ENCODE assay signal across 1 cellular context in the genomic region with DNA sequence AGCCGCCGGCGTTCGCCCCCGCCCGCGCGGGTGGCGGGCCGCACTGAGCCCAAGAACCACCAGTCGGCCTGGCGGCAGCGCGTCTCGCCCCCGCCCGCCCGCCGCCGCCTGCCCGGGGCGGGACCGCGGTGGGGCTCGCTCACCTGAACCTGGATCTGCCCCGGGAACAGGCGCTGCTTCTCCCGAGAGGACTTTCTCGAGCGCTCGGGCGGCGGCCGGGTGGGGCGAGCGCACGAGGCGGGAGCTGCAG.
TF ChIP-seq lines count a peak whose summit lies in the region.

No MANE protein-coding gene starts in this region.

TF ChIP-seq in GM12878, 131 proteins besides CTCF, POLR2A, EP300 and RAD21 (continued from another document and continues in another):
- TF ChIP-seq, protein P1, sequence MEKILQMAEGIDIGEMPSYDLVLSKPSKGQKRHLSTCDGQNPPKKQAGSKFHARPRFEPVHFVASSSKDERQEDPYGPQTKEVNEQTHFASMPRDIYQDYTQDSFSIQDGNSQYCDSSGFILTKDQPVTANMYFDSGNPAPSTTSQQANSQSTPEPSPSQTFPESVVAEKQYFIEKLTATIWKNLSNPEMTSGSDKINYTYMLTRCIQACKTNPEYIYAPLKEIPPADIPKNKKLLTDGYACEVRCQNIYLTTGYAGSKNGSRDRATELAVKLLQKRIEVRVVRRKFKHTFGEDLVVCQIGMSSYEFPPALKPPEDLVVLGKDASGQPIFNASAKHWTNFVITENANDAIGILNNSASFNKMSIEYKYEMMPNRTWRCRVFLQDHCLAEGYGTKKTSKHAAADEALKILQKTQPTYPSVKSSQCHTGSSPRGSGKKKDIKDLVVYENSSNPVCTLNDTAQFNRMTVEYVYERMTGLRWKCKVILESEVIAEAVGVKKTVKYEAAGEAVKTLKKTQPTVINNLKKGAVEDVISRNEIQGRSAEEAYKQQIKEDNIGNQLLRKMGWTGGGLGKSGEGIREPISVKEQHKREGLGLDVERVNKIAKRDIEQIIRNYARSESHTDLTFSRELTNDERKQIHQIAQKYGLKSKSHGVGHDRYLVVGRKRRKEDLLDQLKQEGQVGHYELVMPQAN (conservative IDR thresholded peaks at IDR 0.05) = peak; percentile 71
- TF ChIP-seq SP1 (IDR thresholded peaks at IDR 0.05; ENCODE audit: low read depth, low read length) (no peak), NFYA (IDR thresholded peaks at IDR 0.05; ENCODE audit: borderline replicate concordance, low read depth, low read length) (no peak), HDGF (IDR thresholded peaks at IDR 0.05) (no peak), KAT2A (conservative IDR thresholded peaks at IDR 0.05; ENCODE audit: control insufficient read depth, low read depth, low read length) (no peak), GABPA (IDR thresholded peaks at IDR 0.05; ENCODE audit: low read depth) (no peak), CHD1 (IDR thresholded peaks at IDR 0.05; ENCODE audit: low read depth, low read length) (0 out of 2 replicates have a peak, but pooled peaks have one; percentile 31), TARDBP (IDR thresholded peaks at IDR 0.05; ENCODE audit: borderline replicate concordance) (no peak), RAD51 (IDR thresholded peaks at IDR 0.05) (no peak), RFX5 (IDR thresholded peaks at IDR 0.05; ENCODE audit: low read depth, low read length) (no peak), NBN (IDR thresholded peaks at IDR 0.05) (no peak), GATAD2B (conservative IDR thresholded peaks at IDR 0.05; ENCODE audit: low read depth) (peak; percentile 61), RUNX3 (IDR thresholded peaks at IDR 0.05; ENCODE audit: low read length) (no peak), NR2C1 (IDR thresholded peaks at IDR 0.05) (no peak), YY1 (IDR thresholded peaks at IDR 0.05; ENCODE audit: low read depth, low read length) (no peak), IKZF2 (IDR thresholded peaks at IDR 0.05) (no peak), CREB1 (IDR thresholded peaks at IDR 0.05; ENCODE audit: low read depth) (no peak), CBFB (IDR thresholded peaks at IDR 0.05; ENCODE audit: low read depth) (no peak), MEF2B (IDR thresholded peaks at IDR 0.05; ENCODE audit: partially characterized antibody, poor library complexity, severe bottlenecking) (no peak), SIX5 (IDR thresholded peaks at IDR 0.05; ENCODE audit: low read depth, low read length, severe bottlenecking) (no peak), LARP7 (IDR thresholded peaks at IDR 0.05) (peak; percentile 98), STAT1 (conservative IDR thresholded peaks at IDR 0.05) (no peak), CREM (IDR thresholded peaks at IDR 0.05; ENCODE audit: low read depth) (no peak), TCF7 (IDR thresholded peaks at IDR 0.05; ENCODE audit: borderline replicate concordance) (no peak), HDAC2 (IDR thresholded peaks at IDR 0.05) (no peak), CEBPB (IDR thresholded peaks at IDR 0.05; ENCODE audit: borderline replicate concordance in 1 of 2, low read depth in 2 of 2, low read length in 2 of 2) (no peak), ZBED1 (IDR thresholded peaks at IDR 0.05; ENCODE audit: borderline replicate concordance) (no peak), SMAD5 (IDR thresholded peaks at IDR 0.05; ENCODE audit: low read depth) (no peak)
- TF ChIP-seq, protein P2, sequence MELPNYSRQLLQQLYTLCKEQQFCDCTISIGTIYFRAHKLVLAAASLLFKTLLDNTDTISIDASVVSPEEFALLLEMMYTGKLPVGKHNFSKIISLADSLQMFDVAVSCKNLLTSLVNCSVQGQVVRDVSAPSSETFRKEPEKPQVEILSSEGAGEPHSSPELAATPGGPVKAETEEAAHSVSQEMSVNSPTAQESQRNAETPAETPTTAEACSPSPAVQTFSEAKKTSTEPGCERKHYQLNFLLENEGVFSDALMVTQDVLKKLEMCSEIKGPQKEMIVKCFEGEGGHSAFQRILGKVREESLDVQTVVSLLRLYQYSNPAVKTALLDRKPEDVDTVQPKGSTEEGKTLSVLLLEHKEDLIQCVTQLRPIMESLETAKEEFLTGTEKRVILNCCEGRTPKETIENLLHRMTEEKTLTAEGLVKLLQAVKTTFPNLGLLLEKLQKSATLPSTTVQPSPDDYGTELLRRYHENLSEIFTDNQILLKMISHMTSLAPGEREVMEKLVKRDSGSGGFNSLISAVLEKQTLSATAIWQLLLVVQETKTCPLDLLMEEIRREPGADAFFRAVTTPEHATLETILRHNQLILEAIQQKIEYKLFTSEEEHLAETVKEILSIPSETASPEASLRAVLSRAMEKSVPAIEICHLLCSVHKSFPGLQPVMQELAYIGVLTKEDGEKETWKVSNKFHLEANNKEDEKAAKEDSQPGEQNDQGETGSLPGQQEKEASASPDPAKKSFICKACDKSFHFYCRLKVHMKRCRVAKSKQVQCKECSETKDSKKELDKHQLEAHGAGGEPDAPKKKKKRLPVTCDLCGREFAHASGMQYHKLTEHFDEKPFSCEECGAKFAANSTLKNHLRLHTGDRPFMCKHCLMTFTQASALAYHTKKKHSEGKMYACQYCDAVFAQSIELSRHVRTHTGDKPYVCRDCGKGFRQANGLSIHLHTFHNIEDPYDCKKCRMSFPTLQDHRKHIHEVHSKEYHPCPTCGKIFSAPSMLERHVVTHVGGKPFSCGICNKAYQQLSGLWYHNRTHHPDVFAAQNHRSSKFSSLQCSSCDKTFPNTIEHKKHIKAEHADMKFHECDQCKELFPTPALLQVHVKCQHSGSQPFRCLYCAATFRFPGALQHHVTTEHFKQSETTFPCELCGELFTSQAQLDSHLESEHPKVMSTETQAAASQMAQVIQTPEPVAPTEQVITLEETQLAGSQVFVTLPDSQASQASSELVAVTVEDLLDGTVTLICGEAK (IDR thresholded peaks at IDR 0.05; ENCODE audit: borderline replicate concordance) = no peak
- TF ChIP-seq, protein P3, sequence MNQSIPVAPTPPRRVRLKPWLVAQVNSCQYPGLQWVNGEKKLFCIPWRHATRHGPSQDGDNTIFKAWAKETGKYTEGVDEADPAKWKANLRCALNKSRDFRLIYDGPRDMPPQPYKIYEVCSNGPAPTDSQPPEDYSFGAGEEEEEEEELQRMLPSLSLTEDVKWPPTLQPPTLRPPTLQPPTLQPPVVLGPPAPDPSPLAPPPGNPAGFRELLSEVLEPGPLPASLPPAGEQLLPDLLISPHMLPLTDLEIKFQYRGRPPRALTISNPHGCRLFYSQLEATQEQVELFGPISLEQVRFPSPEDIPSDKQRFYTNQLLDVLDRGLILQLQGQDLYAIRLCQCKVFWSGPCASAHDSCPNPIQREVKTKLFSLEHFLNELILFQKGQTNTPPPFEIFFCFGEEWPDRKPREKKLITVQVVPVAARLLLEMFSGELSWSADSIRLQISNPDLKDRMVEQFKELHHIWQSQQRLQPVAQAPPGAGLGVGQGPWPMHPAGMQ (IDR thresholded peaks at IDR 0.05; ENCODE audit: borderline replicate concordance) = no peak
- TF ChIP-seq, protein P4, sequence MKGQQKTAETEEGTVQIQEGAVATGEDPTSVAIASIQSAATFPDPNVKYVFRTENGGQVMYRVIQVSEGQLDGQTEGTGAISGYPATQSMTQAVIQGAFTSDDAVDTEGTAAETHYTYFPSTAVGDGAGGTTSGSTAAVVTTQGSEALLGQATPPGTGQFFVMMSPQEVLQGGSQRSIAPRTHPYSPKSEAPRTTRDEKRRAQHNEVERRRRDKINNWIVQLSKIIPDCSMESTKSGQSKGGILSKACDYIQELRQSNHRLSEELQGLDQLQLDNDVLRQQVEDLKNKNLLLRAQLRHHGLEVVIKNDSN (IDR thresholded peaks at IDR 0.05; ENCODE audit: borderline replicate concordance, extremely low read length, insufficient read depth, low read depth, low read length) = no peak
- TF ChIP-seq, protein P5, sequence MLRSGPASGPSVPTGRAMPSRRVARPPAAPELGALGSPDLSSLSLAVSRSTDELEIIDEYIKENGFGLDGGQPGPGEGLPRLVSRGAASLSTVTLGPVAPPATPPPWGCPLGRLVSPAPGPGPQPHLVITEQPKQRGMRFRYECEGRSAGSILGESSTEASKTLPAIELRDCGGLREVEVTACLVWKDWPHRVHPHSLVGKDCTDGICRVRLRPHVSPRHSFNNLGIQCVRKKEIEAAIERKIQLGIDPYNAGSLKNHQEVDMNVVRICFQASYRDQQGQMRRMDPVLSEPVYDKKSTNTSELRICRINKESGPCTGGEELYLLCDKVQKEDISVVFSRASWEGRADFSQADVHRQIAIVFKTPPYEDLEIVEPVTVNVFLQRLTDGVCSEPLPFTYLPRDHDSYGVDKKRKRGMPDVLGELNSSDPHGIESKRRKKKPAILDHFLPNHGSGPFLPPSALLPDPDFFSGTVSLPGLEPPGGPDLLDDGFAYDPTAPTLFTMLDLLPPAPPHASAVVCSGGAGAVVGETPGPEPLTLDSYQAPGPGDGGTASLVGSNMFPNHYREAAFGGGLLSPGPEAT (IDR thresholded peaks at IDR 0.05; ENCODE audit: low read depth) = no peak
- TF ChIP-seq, protein P6, sequence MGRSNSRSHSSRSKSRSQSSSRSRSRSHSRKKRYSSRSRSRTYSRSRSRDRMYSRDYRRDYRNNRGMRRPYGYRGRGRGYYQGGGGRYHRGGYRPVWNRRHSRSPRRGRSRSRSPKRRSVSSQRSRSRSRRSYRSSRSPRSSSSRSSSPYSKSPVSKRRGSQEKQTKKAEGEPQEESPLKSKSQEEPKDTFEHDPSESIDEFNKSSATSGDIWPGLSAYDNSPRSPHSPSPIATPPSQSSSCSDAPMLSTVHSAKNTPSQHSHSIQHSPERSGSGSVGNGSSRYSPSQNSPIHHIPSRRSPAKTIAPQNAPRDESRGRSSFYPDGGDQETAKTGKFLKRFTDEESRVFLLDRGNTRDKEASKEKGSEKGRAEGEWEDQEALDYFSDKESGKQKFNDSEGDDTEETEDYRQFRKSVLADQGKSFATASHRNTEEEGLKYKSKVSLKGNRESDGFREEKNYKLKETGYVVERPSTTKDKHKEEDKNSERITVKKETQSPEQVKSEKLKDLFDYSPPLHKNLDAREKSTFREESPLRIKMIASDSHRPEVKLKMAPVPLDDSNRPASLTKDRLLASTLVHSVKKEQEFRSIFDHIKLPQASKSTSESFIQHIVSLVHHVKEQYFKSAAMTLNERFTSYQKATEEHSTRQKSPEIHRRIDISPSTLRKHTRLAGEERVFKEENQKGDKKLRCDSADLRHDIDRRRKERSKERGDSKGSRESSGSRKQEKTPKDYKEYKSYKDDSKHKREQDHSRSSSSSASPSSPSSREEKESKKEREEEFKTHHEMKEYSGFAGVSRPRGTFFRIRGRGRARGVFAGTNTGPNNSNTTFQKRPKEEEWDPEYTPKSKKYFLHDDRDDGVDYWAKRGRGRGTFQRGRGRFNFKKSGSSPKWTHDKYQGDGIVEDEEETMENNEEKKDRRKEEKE (IDR thresholded peaks at IDR 0.05) = peak; percentile 71; the same call in 1 of the 2 replicates
- TF ChIP-seq, protein P7, sequence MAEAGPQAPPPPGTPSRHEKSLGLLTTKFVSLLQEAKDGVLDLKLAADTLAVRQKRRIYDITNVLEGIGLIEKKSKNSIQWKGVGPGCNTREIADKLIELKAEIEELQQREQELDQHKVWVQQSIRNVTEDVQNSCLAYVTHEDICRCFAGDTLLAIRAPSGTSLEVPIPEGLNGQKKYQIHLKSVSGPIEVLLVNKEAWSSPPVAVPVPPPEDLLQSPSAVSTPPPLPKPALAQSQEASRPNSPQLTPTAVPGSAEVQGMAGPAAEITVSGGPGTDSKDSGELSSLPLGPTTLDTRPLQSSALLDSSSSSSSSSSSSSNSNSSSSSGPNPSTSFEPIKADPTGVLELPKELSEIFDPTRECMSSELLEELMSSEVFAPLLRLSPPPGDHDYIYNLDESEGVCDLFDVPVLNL (IDR thresholded peaks at IDR 0.05; ENCODE audit: low read depth, low read length) = no peak
- TF ChIP-seq, protein P8, sequence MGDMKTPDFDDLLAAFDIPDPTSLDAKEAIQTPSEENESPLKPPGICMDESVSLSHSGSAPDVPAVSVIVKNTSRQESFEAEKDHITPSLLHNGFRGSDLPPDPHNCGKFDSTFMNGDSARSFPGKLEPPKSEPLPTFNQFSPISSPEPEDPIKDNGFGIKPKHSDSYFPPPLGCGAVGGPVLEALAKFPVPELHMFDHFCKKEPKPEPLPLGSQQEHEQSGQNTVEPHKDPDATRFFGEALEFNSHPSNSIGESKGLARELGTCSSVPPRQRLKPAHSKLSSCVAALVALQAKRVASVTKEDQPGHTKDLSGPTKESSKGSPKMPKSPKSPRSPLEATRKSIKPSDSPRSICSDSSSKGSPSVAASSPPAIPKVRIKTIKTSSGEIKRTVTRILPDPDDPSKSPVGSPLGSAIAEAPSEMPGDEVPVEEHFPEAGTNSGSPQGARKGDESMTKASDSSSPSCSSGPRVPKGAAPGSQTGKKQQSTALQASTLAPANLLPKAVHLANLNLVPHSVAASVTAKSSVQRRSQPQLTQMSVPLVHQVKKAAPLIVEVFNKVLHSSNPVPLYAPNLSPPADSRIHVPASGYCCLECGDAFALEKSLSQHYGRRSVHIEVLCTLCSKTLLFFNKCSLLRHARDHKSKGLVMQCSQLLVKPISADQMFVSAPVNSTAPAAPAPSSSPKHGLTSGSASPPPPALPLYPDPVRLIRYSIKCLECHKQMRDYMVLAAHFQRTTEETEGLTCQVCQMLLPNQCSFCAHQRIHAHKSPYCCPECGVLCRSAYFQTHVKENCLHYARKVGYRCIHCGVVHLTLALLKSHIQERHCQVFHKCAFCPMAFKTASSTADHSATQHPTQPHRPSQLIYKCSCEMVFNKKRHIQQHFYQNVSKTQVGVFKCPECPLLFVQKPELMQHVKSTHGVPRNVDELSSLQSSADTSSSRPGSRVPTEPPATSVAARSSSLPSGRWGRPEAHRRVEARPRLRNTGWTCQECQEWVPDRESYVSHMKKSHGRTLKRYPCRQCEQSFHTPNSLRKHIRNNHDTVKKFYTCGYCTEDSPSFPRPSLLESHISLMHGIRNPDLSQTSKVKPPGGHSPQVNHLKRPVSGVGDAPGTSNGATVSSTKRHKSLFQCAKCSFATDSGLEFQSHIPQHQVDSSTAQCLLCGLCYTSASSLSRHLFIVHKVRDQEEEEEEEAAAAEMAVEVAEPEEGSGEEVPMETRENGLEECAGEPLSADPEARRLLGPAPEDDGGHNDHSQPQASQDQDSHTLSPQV (IDR thresholded peaks at IDR 0.05) = 0 out of 2 replicates have a peak, but pooled peaks have one; percentile 1
- TF ChIP-seq, protein P9, sequence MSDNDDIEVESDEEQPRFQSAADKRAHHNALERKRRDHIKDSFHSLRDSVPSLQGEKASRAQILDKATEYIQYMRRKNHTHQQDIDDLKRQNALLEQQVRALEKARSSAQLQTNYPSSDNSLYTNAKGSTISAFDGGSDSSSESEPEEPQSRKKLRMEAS (IDR thresholded peaks at IDR 0.05; ENCODE audit: low read depth, low read length) = no peak
- TF ChIP-seq, protein P10, sequence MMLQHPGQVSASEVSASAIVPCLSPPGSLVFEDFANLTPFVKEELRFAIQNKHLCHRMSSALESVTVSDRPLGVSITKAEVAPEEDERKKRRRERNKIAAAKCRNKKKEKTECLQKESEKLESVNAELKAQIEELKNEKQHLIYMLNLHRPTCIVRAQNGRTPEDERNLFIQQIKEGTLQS (IDR thresholded peaks at IDR 0.05; ENCODE audit: borderline replicate concordance, extremely low read depth, low read depth, low read length) = no peak
